ENCODE assay signal across 8 cellular contexts in genomic region chr1:17569200-17570139, GRCh38. TPM values are rescaled to one million over a fixed set of nuclear protein-coding genes. Genes with fewer than 3 reads are reported as not detected.
A peak's percentile ranks its signal among the peaks of the same experiment; 100 is the strongest.
DNase-seq lines count a peak whose midpoint lies in the region; ATAC-seq and TF ChIP-seq lines count a peak whose summit lies in the region.

No MANE protein-coding gene starts in this region.

- H3K27me3 Mint-ChIP-seq in activated naive CD8-positive, alpha-beta T cell treated with anti-CD3 and anti-CD28 coated beads, Interleukin-2, amount 50 U/mL, for 24 hours = no peaks in the 10 kb centered on the region
- H3K27me3 Mint-ChIP-seq in activated T-helper 17 cell treated with anti-CD3 and anti-CD28 coated beads, Interleukin-2, amount 50 U/mL, for 72 hours = peaks cover 21% of the 10 kb centered on the region

- peak; percentile 52 to 72 (median 64) for ATAC-seq in right lobe of liver
- ATAC-seq in activated naive CD8-positive, alpha-beta T cell treated with anti-CD3 and anti-CD28 coated beads, Interleukin-2, amount 50 U/mL, for 24 hours = no peak
- ATAC-seq in HG03108 (IDR thresholded peaks at IDR 0.05; ENCODE audit: unreplicated experiment) = no peak
- no peak for ATAC-seq in activated T-helper 17 cell treated with anti-CD3 and anti-CD28 coated beads, Interleukin-2, amount 50 U/mL, for 72 hours (replicated peaks)
- ATAC-seq in HG03432 (IDR thresholded peaks at IDR 0.05; ENCODE audit: unreplicated experiment) = no peak

- TF ChIP-seq CTCF in colonic mucosa (IDR thresholded peaks at IDR 0.05) = no peak
- TF ChIP-seq CTCF in right lobe of liver (IDR thresholded peaks at IDR 0.05) = no peak
- TF ChIP-seq CTCF in tibial nerve (IDR thresholded peaks at IDR 0.05) = peak in 1 of 5 experiments; percentile 5

- no peak for TF ChIP-seq RAD21 in Ishikawa (IDR thresholded peaks at IDR 0.05; ENCODE audit: low read depth)

- H3K4me3 ChIP-seq in colonic mucosa (no peak overlapping the region), right lobe of liver (no peak overlapping the region), tibial nerve (peak overlapping the region in 2 of 4 donors; percentile 7 to 21)

- H3K4me3 Mint-ChIP-seq in activated naive CD8-positive, alpha-beta T cell treated with anti-CD3 and anti-CD28 coated beads, Interleukin-2, amount 50 U/mL, for 24 hours = no peak overlapping the region
- H3K4me3 Mint-ChIP-seq in activated T-helper 17 cell treated with anti-CD3 and anti-CD28 coated beads, Interleukin-2, amount 50 U/mL, for 72 hours = no peak overlapping the region

- WGBS in right lobe of liver (ENCODE audit: insufficient coverage, low coverage, low lambda C conversion rate, missing lambda C conversion rate) = 5% methylated on average over 10 of the region's 16 CpGs
- WGBS in tibial nerve, 2 donors = 5 to 9% methylated on average over 16 of the region's 16 CpGs

- intact Hi-C loops in colonic mucosa (cut with DNase I) = no loop called here
- intact Hi-C loops in right lobe of liver (cut with DNase I) = no loop called here

- H3K36me3 ChIP-seq in colonic mucosa = no peaks in the 10 kb centered on the region
- H3K36me3 ChIP-seq in right lobe of liver = no peaks in the 10 kb centered on the region
- no peaks in the 10 kb centered on the region for H3K36me3 ChIP-seq in tibial nerve

- no peak overlapping the region for H3K27ac Mint-ChIP-seq in activated naive CD8-positive, alpha-beta T cell treated with anti-CD3 and anti-CD28 coated beads, Interleukin-2, amount 50 U/mL, for 24 hours
- H3K27ac Mint-ChIP-seq in activated T-helper 17 cell treated with anti-CD3 and anti-CD28 coated beads, Interleukin-2, amount 50 U/mL, for 72 hours = no peak overlapping the region

- H3K9me3 Mint-ChIP-seq in activated naive CD8-positive, alpha-beta T cell treated with anti-CD3 and anti-CD28 coated beads, Interleukin-2, amount 50 U/mL, for 24 hours = no peaks in the 10 kb centered on the region
- no peaks in the 10 kb centered on the region for H3K9me3 Mint-ChIP-seq in activated T-helper 17 cell treated with anti-CD3 and anti-CD28 coated beads, Interleukin-2, amount 50 U/mL, for 72 hours

- TF ChIP-seq POLR2A in right lobe of liver (IDR thresholded peaks at IDR 0.05) (peak; percentile 13), tibial nerve (IDR thresholded peaks at IDR 0.05) (peak in 1 of 2 donors; percentile 20)

- H3K27ac ChIP-seq in colonic mucosa (peak overlapping the region; percentile 80), right lobe of liver (peak overlapping the region; percentile 64 to 81 (median 71)), tibial nerve (peak overlapping the region; percentile 87 to 96 (median 92))

- DNase-seq in colonic mucosa (peak; percentile 81), right lobe of liver (peak in 2 of 3 donors; percentile 78), tibial nerve (ENCODE audit: low spot score in 2 of 2) (peak; percentile 84 to 93)
- DNase-seq in activated naive CD8-positive, alpha-beta T cell treated with anti-CD3 and anti-CD28 coated beads, Interleukin-2, amount 50 U/mL, for 24 hours = no peak

- H3K36me3 Mint-ChIP-seq in activated naive CD8-positive, alpha-beta T cell treated with anti-CD3 and anti-CD28 coated beads, Interleukin-2, amount 50 U/mL, for 24 hours (ENCODE audit: low read depth) = no peaks in the 10 kb centered on the region
- no peaks in the 10 kb centered on the region for H3K36me3 Mint-ChIP-seq in activated T-helper 17 cell treated with anti-CD3 and anti-CD28 coated beads, Interleukin-2, amount 50 U/mL, for 72 hours (ENCODE audit: low read depth)

- no peaks in the 10 kb centered on the region for H3K27me3 ChIP-seq in colonic mucosa
- H3K27me3 ChIP-seq in right lobe of liver = no peaks in the 10 kb centered on the region
- no peaks in the 10 kb centered on the region for H3K27me3 ChIP-seq in tibial nerve

- peak overlapping the region; percentile 57 to 61 for H3K9ac ChIP-seq in colonic mucosa (ENCODE audit: low read depth in 2 of 2, low read length in 2 of 2)

- no peak for TF ChIP-seq EP300 in Ishikawa (IDR thresholded peaks at IDR 0.05; ENCODE audit: borderline replicate concordance)
- TF ChIP-seq EP300 in tibial nerve (IDR thresholded peaks at IDR 0.05) = peak; percentile 88 to 91

- H3K9me3 ChIP-seq in colonic mucosa (no peaks in the 10 kb centered on the region), right lobe of liver (no peaks in the 10 kb centered on the region), tibial nerve (no peaks in the 10 kb centered on the region)

- no peaks in the 10 kb centered on the region for H3K4me1 Mint-ChIP-seq in activated naive CD8-positive, alpha-beta T cell treated with anti-CD3 and anti-CD28 coated beads, Interleukin-2, amount 50 U/mL, for 24 hours
- no peaks in the 10 kb centered on the region for H3K4me1 Mint-ChIP-seq in activated T-helper 17 cell treated with anti-CD3 and anti-CD28 coated beads, Interleukin-2, amount 50 U/mL, for 72 hours

- H3K4me1 ChIP-seq in colonic mucosa (peaks cover 48% of the 10 kb centered on the region), right lobe of liver (peaks cover 0 to 47% (median 21%) of the 10 kb centered on the region in 4 donors), tibial nerve (peaks cover 0 to 100% (median 82%) of the 10 kb centered on the region in 4 donors)

TF ChIP-seq in Ishikawa, 13 proteins besides CTCF, POLR2A, EP300 and RAD21:
- TF ChIP-seq CEBPB (IDR thresholded peaks at IDR 0.05) (no peak), ZBTB7A (IDR thresholded peaks at IDR 0.05; ENCODE audit: low read depth) (no peak), TEAD4 (IDR thresholded peaks at IDR 0.05) (no peak), FOXM1 (IDR thresholded peaks at IDR 0.05; ENCODE audit: borderline replicate concordance, low read depth) (no peak)
- TF ChIP-seq, protein P1, sequence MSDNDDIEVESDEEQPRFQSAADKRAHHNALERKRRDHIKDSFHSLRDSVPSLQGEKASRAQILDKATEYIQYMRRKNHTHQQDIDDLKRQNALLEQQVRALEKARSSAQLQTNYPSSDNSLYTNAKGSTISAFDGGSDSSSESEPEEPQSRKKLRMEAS (IDR thresholded peaks at IDR 0.05) = peak; percentile 76

RNA-seq across cellular contexts. Expression of gene ARHGEF10L, which starts 30.0 kb away (rescaled TPM):
- total RNA-seq in colonic mucosa (100 to 1,000 TPM in 1 of 2 donors, 10 to 100 TPM in 1; 77.5 to 133 TPM), right lobe of liver (100 to 1,000 TPM in 2 of 6 experiments, 10 to 100 TPM in 4; 59.7 to 124 (median 87.4) TPM), tibial nerve (10 to 100 TPM; 38.5 to 73.8 (median 41.7) TPM)
- not detected for total RNA-seq in activated T-helper 17 cell treated with anti-CD3 and anti-CD28 coated beads, Interleukin-2, amount 50 U/mL, for 72 hours

Comparison
In these comparisons a context has a peak if more than half of its experiments do, and no peak if none do; other contexts are left out.
1. ATAC-seq: peak in right lobe of liver (4 of 4); none in activated naive CD8-positive, alpha-beta T cell treated with anti-CD3 and anti-CD28 coated beads, Interleukin-2, amount 50 U/mL, for 24 hours (single experiment), HG03108 (single experiment), activated T-helper 17 cell treated with anti-CD3 and anti-CD28 coated beads, Interleukin-2, amount 50 U/mL, for 72 hours (single experiment) and HG03432 (single experiment).
2. RNA of gene ARHGEF10L, which starts 30.0 kb away (total RNA-seq): 77.5 to 133 TPM in colonic mucosa, 59.7 to 124 TPM in right lobe of liver and 38.5 to 73.8 TPM in tibial nerve; not detected in activated T-helper 17 cell treated with anti-CD3 and anti-CD28 coated beads, Interleukin-2, amount 50 U/mL, for 72 hours; every median in the first group is over 10 times any median in the second.
3. Peak in every context shown above with its lines, with median percentiles within 50 percentile points of each other: H3K27ac ChIP-seq.